Comparison of ENCODE assay signal across 10 cellular contexts in the genomic region with DNA sequence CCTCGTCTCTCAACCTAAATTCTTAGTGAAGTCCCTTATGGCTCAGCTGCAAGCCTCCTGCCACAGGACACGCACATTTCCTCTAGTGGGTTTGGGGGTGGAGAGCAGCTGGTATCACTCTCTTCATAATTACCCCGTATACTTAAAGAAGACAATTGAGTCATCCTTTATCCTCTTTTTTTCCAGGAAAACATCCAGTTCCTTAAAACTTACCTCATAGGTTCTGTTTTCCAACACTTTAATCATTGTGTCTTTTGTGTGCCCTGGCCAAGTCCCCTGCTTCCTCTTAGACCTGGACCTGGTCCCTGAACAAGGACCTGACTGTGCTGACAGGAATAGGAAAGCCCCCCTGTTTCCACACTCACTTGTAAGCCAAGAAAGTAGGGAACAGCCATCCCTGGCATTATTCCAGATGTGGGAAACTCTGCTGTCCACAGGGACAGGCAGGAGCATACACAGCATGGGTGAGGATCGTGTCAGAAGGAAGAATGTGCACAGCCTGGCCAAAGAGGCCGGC. TPM values are rescaled to one million over a fixed set of nuclear protein-coding genes. Genes with fewer than 3 reads are reported as not detected.
A peak's percentile ranks its signal among the peaks of the same experiment; 100 is the strongest.
DNase-seq lines count a peak whose midpoint lies in the region; ATAC-seq and TF ChIP-seq lines count a peak whose summit lies in the region.
"Had no signal": no experiment of that assay in that cellular context is flagged by ENCODE, and none has a peak within 500 bp of the region (broad histone marks: within the 10 kb centered on the region; RNA-seq: fewer than 3 reads in every experiment).

No MANE protein-coding gene starts in this region.

- H3K9me3 ChIP-seq in Loucy (ENCODE audit: insufficient read depth, low read depth, low read length), result no peaks in the 10 kb centered on the region

- CTCF ChIA-PET in BJ (lab: Yijun Ruan, JAX), result interaction anchor here (0.9 kb wide), 1 partner anchor 12 kb away, joined by 3 read pairs; no protein-coding TSS in a partner anchor

- H3K9me2 ChIP-seq in Loucy (replicated peaks; ENCODE audit: low read depth, low read length), result no peaks in the 10 kb centered on the region

- peaks cover 13% of the 10 kb centered on the region for H3K9me3 Mint-ChIP-seq in chondrocyte (ENCODE audit: low read depth)

- H3K27ac Mint-ChIP-seq in chondrocyte (ENCODE audit: unreplicated experiment), result peak overlapping the region; percentile 90

- H2AFZ ChIP-seq in Loucy (ENCODE audit: low read length), result peak overlapping the region; percentile 14

- no peaks in the 10 kb centered on the region for H4K20me1 ChIP-seq in Loucy (ENCODE audit: insufficient read depth, low read length, poor library complexity, severe bottlenecking)

- no peaks in the 10 kb centered on the region for H3F3A ChIP-seq in Loucy (ENCODE audit: low read depth)

- POLR2A ChIA-PET in BJ (lab: Charles Lee), result interaction anchor here (0.6 kb wide), 1 partner anchor 43 kb away, joined by 6 read pairs; no protein-coding TSS in a partner anchor

- H3K79me2 ChIP-seq in Loucy (ENCODE audit: insufficient read depth, low read length), result no peaks in the 10 kb centered on the region

- H3K27me3 ChIP-seq in BJ (ENCODE audit: control insufficient read depth, insufficient read depth, low read length) (no peaks in the 10 kb centered on the region), Loucy (ENCODE audit: insufficient read depth, low read length, poor library complexity, severe bottlenecking) (no peaks in the 10 kb centered on the region)

- H3K4me1 ChIP-seq in Loucy (ENCODE audit: insufficient read depth, low read length, poor library complexity, severe bottlenecking), result peaks cover 19% of the 10 kb centered on the region

- no peak overlapping the region for H3K4me3 Mint-ChIP-seq in chondrocyte (ENCODE audit: unreplicated experiment)

- H3K36me3 ChIP-seq in BJ (ENCODE audit: control insufficient read depth, insufficient read depth, low read length), result no peaks in the 10 kb centered on the region
- no peaks in the 10 kb centered on the region for H3K36me3 ChIP-seq in Loucy (ENCODE audit: insufficient read depth, low read length)

- no peak for TF ChIP-seq CTCF in BJ (IDR thresholded peaks at IDR 0.05; ENCODE audit: insufficient read depth, low read depth, low read length)
- no peak for TF ChIP-seq CTCF in Loucy (conservative IDR thresholded peaks at IDR 0.05; ENCODE audit: low read length)
- TF ChIP-seq CTCF in chondrocyte (IDR thresholded peaks at IDR 0.05), result no peak

- H3K4me2 ChIP-seq in Loucy (ENCODE audit: low read depth, low read length, poor library complexity, severe bottlenecking), result peak overlapping the region; percentile 35

- H3K9ac ChIP-seq in Loucy (ENCODE audit: low read depth, low read length, poor library complexity, severe bottlenecking), result no peak overlapping the region

- peaks cover 24% of the 10 kb centered on the region for H3K4me1 Mint-ChIP-seq in chondrocyte (ENCODE audit: low read depth)

- H3K4me3 ChIP-seq in BJ (ENCODE audit: low read depth, low read length), result no peak overlapping the region
- H3K4me3 ChIP-seq in Loucy (ENCODE audit: low read length, poor library complexity, severe bottlenecking), result no peak overlapping the region

- H3K36me3 Mint-ChIP-seq in chondrocyte (ENCODE audit: low read depth), result peaks cover 4% of the 10 kb centered on the region

- DNase-seq in BJ (ENCODE audit: low read depth) (peak; percentile 49), chondrocyte (ENCODE audit: low spot score) (no peak), myocyte (ENCODE audit: low read depth) (peak; percentile 32), activated gamma-delta T cell (lab: John Stamatoyannopoulos, UW) (no peak), NCI-H748 (lab: John Stamatoyannopoulos, UW; ENCODE audit: unreplicated experiment) (no peak)
- DNase-seq: NCI-H446 treated with DMSO at 0.1 percent for 48 hours had no signal

- ATAC-seq in GM21619 (IDR thresholded peaks at IDR 0.05; ENCODE audit: unreplicated experiment), result no peak
- ATAC-seq in GM21576 (IDR thresholded peaks at IDR 0.05; ENCODE audit: unreplicated experiment), result no peak

- no peaks in the 10 kb centered on the region for H3K27me3 Mint-ChIP-seq in chondrocyte (ENCODE audit: low read depth)

RNA-seq across cellular contexts. Expression of a gene that starts 42.3 kb away (rescaled TPM):
- 87.2 and 122 TPM in 2 replicates for polyA plus RNA-seq in BJ (2011; rRNA removed)
- 93.1 and 118 TPM in 2 replicates for polyA minus RNA-seq in BJ (2011; rRNA and poly(A)+ RNA removed)
- total RNA-seq in chondrocyte (64.7 to 116 TPM (median 114 TPM) in 3 replicates), myocyte (116 and 125 TPM in 2 replicates)
- polyA plus RNA-seq in myocyte (2012), result 52.7 TPM

RNA-seq across cellular contexts. Expression of a gene that starts 52.1 kb away (rescaled TPM):
- 1.3 and 1.5 TPM in 2 replicates for polyA plus RNA-seq in BJ (2011; rRNA removed)
- polyA minus RNA-seq in BJ (2011; rRNA and poly(A)+ RNA removed), result 0.62 and 0.81 TPM in 2 replicates
- total RNA-seq in chondrocyte (1.3 to 12.4 TPM (median 11.5 TPM) in 3 replicates), myocyte (0.57 and 1.1 TPM in 2 replicates)
- 0.73 TPM for polyA plus RNA-seq in myocyte (2012)
- total RNA-seq: HT-29 had no signal

Comparison
In these comparisons a context has a peak if more than half of its experiments do, and no peak if none do; other contexts are left out.
1. DNase-seq: peak in BJ (single experiment) and myocyte (single experiment); none in chondrocyte (single experiment), activated gamma-delta T cell (single experiment) and NCI-H748 (single experiment).